Comparison of ENCODE assay signal across 8 cellular contexts in genomic region chr5:124745367-124746251, GRCh38. TPM values are rescaled to one million over a fixed set of nuclear protein-coding genes. Genes with fewer than 3 reads are reported as not detected.
DNase-seq lines count a peak whose midpoint lies in the region; ATAC-seq and TF ChIP-seq lines count a peak whose summit lies in the region.

No MANE protein-coding gene starts in this region.

- ATAC-seq in HG02610 (IDR thresholded peaks at IDR 0.05; ENCODE audit: unreplicated experiment) (no peak), HG03342 (IDR thresholded peaks at IDR 0.05; ENCODE audit: unreplicated experiment) (no peak)

- POLR2A ChIA-PET in AG04450 (lab: Yijun Ruan, JAX) = interaction anchor here (1.0 kb wide), 1 partner anchor 48 kb away, joined by 3 read pairs; no protein-coding TSS in a partner anchor

- no peak overlapping the region for H3K27ac ChIP-seq in AG04450 (ENCODE audit: low read depth, low read length)

- H3K9me3 ChIP-seq in AG04450 (ENCODE audit: control insufficient read depth, insufficient read depth, low read length) = peaks cover 3% of the 10 kb centered on the region; the same call in 1 of the 2 replicates

- TF ChIP-seq CTCF in AG04450 (IDR thresholded peaks at IDR 0.05; ENCODE audit: low read depth, low read length) = no peak
- no peak for TF ChIP-seq CTCF in cardiac fibroblast (IDR thresholded peaks at IDR 0.05; ENCODE audit: low read depth, low read length)

- H3K27me3 ChIP-seq in AG04450 (ENCODE audit: control insufficient read depth, insufficient read depth, low read length) = no peaks in the 10 kb centered on the region

- CTCF ChIA-PET in AG04450 (lab: Charles Lee) = no interaction called here

- H3K4me3 ChIP-seq in AG04450 (ENCODE audit: low read depth, low read length) = peak overlapping the region; percentile 77
- H3K4me3 ChIP-seq in cardiac fibroblast (replicated peaks in 1 of 2; ENCODE audit: low read depth in 2 of 2, low read length in 2 of 2) = peak overlapping the region; percentile 64 to 83

- DNase-seq in AG04450 (ENCODE audit: low read depth, low spot score) = no peak
- DNase-seq in LHCN-M2 (ENCODE audit: low read depth) = peak; percentile 62
- DNase-seq in cardiac fibroblast (ENCODE audit: low read depth in 2 of 2) = peak; percentile 61 to 64
- peak; percentile 66 for DNase-seq in medulla oblongata (ENCODE audit: extremely low spot score)
- DNase-seq in OCI-M1 (lab: John Stamatoyannopoulos, UW) = no peak
- DNase-seq in DMS153 treated with DMSO at 0.1 percent for 48 hours (lab: John Stamatoyannopoulos, UW; ENCODE audit: unreplicated experiment) = no peak

RNA-seq across cellular contexts. Expression of gene ZNF608, which starts 0.8 kb away (rescaled TPM):
- polyA plus RNA-seq in AG04450 (2011; rRNA removed) = 12.1 and 13.0 TPM in 2 replicates
- polyA minus RNA-seq in AG04450 (2011; rRNA and poly(A)+ RNA removed) = 14.9 and 16.3 TPM in 2 replicates
- 9.0 and 19.4 TPM in 2 replicates for total RNA-seq in LHCN-M2 (2014; rRNA removed)
- 3.0 TPM for polyA plus RNA-seq in LHCN-M2 (2012)

Comparison
In these comparisons a context has a peak if more than half of its experiments do, and no peak if none do; other contexts are left out.
1. DNase-seq: peak in LHCN-M2 (single experiment), cardiac fibroblast (2 of 2) and medulla oblongata (single experiment); none in AG04450 (single experiment), OCI-M1 (single experiment) and DMS153 treated with DMSO at 0.1 percent for 48 hours (single experiment).